In the genomic region with DNA sequence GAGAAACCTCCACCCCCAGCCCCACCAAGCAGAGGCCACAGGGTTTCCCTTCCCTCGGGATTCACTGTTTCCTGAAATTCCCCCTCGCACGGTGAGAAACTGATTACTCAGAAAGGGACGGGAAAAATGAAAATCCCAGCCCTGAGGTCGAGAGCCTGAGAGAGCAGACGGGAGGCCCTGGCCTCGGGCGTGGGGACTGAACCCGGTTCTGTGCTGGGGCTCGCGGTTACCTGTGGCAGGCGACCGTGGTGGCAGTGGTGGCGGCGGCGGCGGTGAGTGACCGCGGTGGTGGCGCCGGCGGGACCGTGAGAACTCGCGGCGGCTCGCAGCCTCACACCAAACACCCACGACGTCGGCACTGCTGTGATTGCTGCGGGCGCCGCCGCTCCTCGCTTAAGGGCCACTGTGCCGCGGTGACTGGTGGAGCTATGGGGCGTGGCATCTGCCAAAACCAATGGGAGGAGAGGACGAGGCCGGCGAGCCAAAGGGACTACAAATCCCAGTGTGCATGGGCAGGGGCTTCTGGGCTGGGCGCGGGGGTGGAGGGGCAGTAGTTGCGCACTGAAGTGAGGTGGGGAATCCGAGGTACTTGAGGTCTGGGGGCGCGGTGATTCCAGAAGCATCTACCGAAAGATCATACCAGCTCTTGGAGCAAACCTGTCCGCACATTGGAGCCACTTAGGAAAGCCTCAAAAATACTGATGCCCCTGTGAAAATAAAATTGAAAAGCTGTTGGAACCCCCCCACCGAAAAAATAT, we compare ENCODE assay signal across 1 cellular context.
TF ChIP-seq lines count a peak whose summit lies in the region.

LGMN (minus strand) TSS at position 369 of the 758 bp plus-strand sequence. CDS start 15,841 bp downstream, outside the sequence.

TF ChIP-seq in HepG2, 621 proteins besides CTCF, POLR2A, EP300 and RAD21 (continued from another document and continues in another):
- TF ChIP-seq CBX2 (IDR thresholded peaks at IDR 0.05; ENCODE audit: low read depth, low read length), result no peak
- TF ChIP-seq CBX2 (CRISPR knock-in tag; IDR thresholded peaks at IDR 0.05; ENCODE audit: low read depth), result no peak
- TF ChIP-seq ARNT (IDR thresholded peaks at IDR 0.05), result no peak
- TF ChIP-seq BRCA1 (CRISPR knock-in tag; IDR thresholded peaks at IDR 0.05), result no peak
- peak; percentile 57; the same call in 1 of the 2 replicates for TF ChIP-seq ZFP36L1 (CRISPR knock-in tag; IDR thresholded peaks at IDR 0.05)
- no peak for TF ChIP-seq CEBPG (CRISPR knock-in tag; IDR thresholded peaks at IDR 0.05)
- TF ChIP-seq IKZF5 (CRISPR knock-in tag; IDR thresholded peaks at IDR 0.05), result no peak; the same call in 1 of the 2 replicates
- TF ChIP-seq, protein P1, sequence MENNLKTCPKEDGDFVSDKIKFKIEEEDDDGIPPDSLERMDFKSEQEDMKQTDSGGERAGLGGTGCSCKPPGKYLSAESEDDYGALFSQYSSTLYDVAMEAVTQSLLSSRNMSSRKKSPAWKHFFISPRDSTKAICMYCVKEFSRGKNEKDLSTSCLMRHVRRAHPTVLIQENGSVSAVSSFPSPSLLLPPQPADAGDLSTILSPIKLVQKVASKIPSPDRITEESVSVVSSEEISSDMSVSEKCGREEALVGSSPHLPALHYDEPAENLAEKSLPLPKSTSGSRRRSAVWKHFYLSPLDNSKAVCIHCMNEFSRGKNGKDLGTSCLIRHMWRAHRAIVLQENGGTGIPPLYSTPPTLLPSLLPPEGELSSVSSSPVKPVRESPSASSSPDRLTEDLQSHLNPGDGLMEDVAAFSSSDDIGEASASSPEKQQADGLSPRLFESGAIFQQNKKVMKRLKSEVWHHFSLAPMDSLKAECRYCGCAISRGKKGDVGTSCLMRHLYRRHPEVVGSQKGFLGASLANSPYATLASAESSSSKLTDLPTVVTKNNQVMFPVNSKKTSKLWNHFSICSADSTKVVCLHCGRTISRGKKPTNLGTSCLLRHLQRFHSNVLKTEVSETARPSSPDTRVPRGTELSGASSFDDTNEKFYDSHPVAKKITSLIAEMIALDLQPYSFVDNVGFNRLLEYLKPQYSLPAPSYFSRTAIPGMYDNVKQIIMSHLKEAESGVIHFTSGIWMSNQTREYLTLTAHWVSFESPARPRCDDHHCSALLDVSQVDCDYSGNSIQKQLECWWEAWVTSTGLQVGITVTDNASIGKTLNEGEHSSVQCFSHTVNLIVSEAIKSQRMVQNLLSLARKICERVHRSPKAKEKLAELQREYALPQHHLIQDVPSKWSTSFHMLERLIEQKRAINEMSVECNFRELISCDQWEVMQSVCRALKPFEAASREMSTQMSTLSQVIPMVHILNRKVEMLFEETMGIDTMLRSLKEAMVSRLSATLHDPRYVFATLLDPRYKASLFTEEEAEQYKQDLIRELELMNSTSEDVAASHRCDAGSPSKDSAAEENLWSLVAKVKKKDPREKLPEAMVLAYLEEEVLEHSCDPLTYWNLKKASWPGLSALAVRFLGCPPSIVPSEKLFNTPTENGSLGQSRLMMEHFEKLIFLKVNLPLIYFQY (CRISPR knock-in tag; IDR thresholded peaks at IDR 0.05; ENCODE audit: borderline replicate concordance), result no peak
- TF ChIP-seq, protein P2, sequence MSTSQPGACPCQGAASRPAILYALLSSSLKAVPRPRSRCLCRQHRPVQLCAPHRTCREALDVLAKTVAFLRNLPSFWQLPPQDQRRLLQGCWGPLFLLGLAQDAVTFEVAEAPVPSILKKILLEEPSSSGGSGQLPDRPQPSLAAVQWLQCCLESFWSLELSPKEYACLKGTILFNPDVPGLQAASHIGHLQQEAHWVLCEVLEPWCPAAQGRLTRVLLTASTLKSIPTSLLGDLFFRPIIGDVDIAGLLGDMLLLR (CRISPR knock-in tag; IDR thresholded peaks at IDR 0.05), result peak; percentile 55; the same call in 1 of the 2 replicates
- TF ChIP-seq USF2 (IDR thresholded peaks at IDR 0.05; ENCODE audit: low read depth, low read length), result no peak
- peak; percentile 28; the same call in 1 of the 2 replicates for TF ChIP-seq USF2 (CRISPR knock-in tag; IDR thresholded peaks at IDR 0.05; ENCODE audit: borderline replicate concordance)
- TF ChIP-seq ZFP37 (CRISPR knock-in tag; IDR thresholded peaks at IDR 0.05; ENCODE audit: borderline replicate concordance), result no peak
- TF ChIP-seq, protein P3, sequence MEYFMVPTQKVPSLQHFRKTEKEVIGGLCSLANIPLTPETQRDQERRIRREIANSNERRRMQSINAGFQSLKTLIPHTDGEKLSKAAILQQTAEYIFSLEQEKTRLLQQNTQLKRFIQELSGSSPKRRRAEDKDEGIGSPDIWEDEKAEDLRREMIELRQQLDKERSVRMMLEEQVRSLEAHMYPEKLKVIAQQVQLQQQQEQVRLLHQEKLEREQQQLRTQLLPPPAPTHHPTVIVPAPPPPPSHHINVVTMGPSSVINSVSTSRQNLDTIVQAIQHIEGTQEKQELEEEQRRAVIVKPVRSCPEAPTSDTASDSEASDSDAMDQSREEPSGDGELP (IDR thresholded peaks at IDR 0.05; ENCODE audit: borderline replicate concordance, low read depth), result 0 out of 2 replicates have a peak, but pooled peaks have one; percentile 21
- TF ChIP-seq XRCC5 (optimal IDR thresholded peaks at IDR 0.05; ENCODE audit: low read length), result peak; percentile 63
- no peak for TF ChIP-seq BRD4 (CRISPR knock-in tag; IDR thresholded peaks at IDR 0.05)
- TF ChIP-seq NCOA5 (CRISPR knock-in tag; IDR thresholded peaks at IDR 0.05), result no peak
- TF ChIP-seq ZNF350 (CRISPR knock-in tag; IDR thresholded peaks at IDR 0.05; ENCODE audit: borderline replicate concordance, low read depth), result peak; percentile 91; the same call in 1 of the 2 replicates
- TF ChIP-seq, protein P4, sequence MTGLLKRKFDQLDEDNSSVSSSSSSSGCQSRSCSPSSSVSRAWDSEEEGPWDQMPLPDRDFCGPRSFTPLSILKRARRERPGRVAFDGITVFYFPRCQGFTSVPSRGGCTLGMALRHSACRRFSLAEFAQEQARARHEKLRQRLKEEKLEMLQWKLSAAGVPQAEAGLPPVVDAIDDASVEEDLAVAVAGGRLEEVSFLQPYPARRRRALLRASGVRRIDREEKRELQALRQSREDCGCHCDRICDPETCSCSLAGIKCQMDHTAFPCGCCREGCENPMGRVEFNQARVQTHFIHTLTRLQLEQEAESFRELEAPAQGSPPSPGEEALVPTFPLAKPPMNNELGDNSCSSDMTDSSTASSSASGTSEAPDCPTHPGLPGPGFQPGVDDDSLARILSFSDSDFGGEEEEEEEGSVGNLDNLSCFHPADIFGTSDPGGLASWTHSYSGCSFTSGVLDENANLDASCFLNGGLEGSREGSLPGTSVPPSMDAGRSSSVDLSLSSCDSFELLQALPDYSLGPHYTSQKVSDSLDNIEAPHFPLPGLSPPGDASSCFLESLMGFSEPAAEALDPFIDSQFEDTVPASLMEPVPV (CRISPR knock-in tag; IDR thresholded peaks at IDR 0.05), result no peak
- TF ChIP-seq IKZF1 (IDR thresholded peaks at IDR 0.05), result no peak
- TF ChIP-seq PRMT3 (CRISPR knock-in tag; IDR thresholded peaks at IDR 0.05; ENCODE audit: borderline replicate concordance, low read depth), result 0 out of 2 replicates have a peak, but pooled peaks have one; percentile 18
- TF ChIP-seq SKI (IDR thresholded peaks at IDR 0.05; ENCODE audit: partially characterized antibody), result peak; percentile 71
- no peak for TF ChIP-seq FOXO4 (CRISPR knock-in tag; conservative IDR thresholded peaks at IDR 0.05)
- TF ChIP-seq CHD2 (IDR thresholded peaks at IDR 0.05; ENCODE audit: low read depth, low read length), result peak; percentile 27; the same call in 1 of the 2 replicates
- TF ChIP-seq CAMTA2 (CRISPR knock-in tag; IDR thresholded peaks at IDR 0.05; ENCODE audit: borderline replicate concordance), result 0 out of 2 replicates have a peak, but pooled peaks have one; percentile 41
- no peak for TF ChIP-seq MAFK (conservative IDR thresholded peaks at IDR 0.05 in 1 of 2, IDR thresholded peaks at IDR 0.05 in 1 of 2; ENCODE audit: low read length in 2 of 2)
- peak; percentile 94 for TF ChIP-seq ARID4A (CRISPR knock-in tag; IDR thresholded peaks at IDR 0.05; ENCODE audit: borderline replicate concordance)
- TF ChIP-seq ZNF256 (CRISPR knock-in tag; conservative IDR thresholded peaks at IDR 0.05), result no peak
- no peak for TF ChIP-seq KDM6A (CRISPR knock-in tag; IDR thresholded peaks at IDR 0.05; ENCODE audit: low read depth)
- TF ChIP-seq SOX5 (CRISPR knock-in tag; IDR thresholded peaks at IDR 0.05; ENCODE audit: borderline replicate concordance), result no peak
- TF ChIP-seq REST (IDR thresholded peaks at IDR 0.05; ENCODE audit: borderline replicate concordance in 1 of 2, low read depth in 1 of 2, low read length in 2 of 2), result peak in 1 of 2 experiments; percentile 59; a peak in 1 of 4 replicates
- peak; percentile 54; the same call in 1 of the 2 replicates for TF ChIP-seq FOXA3 (CRISPR knock-in tag; IDR thresholded peaks at IDR 0.05)
